Comparison of ENCODE assay signal across 1 cellular context in genomic region chr10:86968271-86968993, GRCh38.
TF ChIP-seq lines count a peak whose summit lies in the region.

Gene ADIRF (plus strand): TSS chr10:86968482. CDS start chr10:86968545, 63 bp downstream.

TF ChIP-seq in GM23338, 12 proteins besides CTCF, POLR2A, EP300 and RAD21 (continued from another document):
- TF ChIP-seq ZNF462 (CRISPR knock-in tag; IDR thresholded peaks at IDR 0.05): no peak
